9 cellular contexts compared by ENCODE assay signal in genomic region chr5:126490167-126490937, GRCh38.
DNase-seq lines count a peak whose midpoint lies in the region; ATAC-seq and TF ChIP-seq lines count a peak whose summit lies in the region.
"Had no signal": no experiment of that assay in that cellular context is flagged by ENCODE, and none has a peak within 500 bp of the region (broad histone marks: within the 10 kb centered on the region; RNA-seq: fewer than 3 reads in every experiment).

No MANE protein-coding gene starts in this region.

- TF ChIP-seq POLR2A in NB4 (IDR thresholded peaks at IDR 0.05; ENCODE audit: extremely low read depth, insufficient read length) = no peak

- TF ChIP-seq CTCF in NB4 (IDR thresholded peaks at IDR 0.05; ENCODE audit: low read depth, low read length) = no peak

- ATAC-seq in HG02798 (IDR thresholded peaks at IDR 0.05; ENCODE audit: poor library complexity, unreplicated experiment) = no peak

- H3K4me3 ChIP-seq in NB4 (ENCODE audit: low read depth, low read length) = no peak overlapping the region

- DNase-seq in AG20443 (ENCODE audit: low spot score) (peak; percentile 73), NB4 (ENCODE audit: low read depth) (peak; percentile 37), cerebellar cortex (ENCODE audit: low spot score) (peak; percentile 56), myocyte (ENCODE audit: low read depth) (peak; percentile 12), DMS53 treated with DMSO at 0.1 percent for 48 hours (lab: John Stamatoyannopoulos, UW; ENCODE audit: unreplicated experiment) (no peak)
- DNase-seq in effector CD4-positive, alpha-beta T cell = no peak
- no peak for DNase-seq in activated CD4-positive, alpha-beta T cell treated with anti-CD3 and anti-CD28 coated beads, Interleukin-2, amount 50 U/mL, for 48 hours
- DNase-seq: activated CD4-positive, alpha-beta T cell treated with anti-CD3 and anti-CD28 coated beads, Interleukin-2, amount 50 U/mL, for 4 hours had no signal

Comparison
In these comparisons a context has a peak if more than half of its experiments do, and no peak if none do; other contexts are left out.
1. DNase-seq: peak in AG20443 (single experiment), NB4 (single experiment), cerebellar cortex (single experiment) and myocyte (single experiment); none in DMS53 treated with DMSO at 0.1 percent for 48 hours (single experiment), effector CD4-positive, alpha-beta T cell (single experiment) and activated CD4-positive, alpha-beta T cell treated with anti-CD3 and anti-CD28 coated beads, Interleukin-2, amount 50 U/mL, for 48 hours (0 of 2).